ENCODE assay signal across 14 cellular contexts in the genomic region with DNA sequence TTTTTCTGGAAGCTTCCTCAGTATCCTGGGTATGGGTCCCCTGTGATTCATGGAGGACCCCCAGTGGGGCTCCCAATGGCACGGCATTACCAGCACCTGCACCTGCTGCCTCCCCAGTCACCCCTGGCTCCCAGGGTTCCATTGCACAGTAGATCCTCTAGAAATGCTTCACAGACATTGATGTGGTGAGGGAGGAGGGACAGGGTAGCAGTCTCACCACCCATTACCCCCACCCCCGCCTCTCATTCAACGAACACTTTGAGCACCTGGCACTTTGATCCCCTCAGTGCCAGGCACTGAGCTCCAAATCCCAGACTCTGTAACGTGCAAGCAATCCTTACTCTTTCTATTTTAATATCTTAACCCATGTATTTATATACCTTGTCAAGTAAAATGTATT.
"Had no signal": no experiment of that assay in that cellular context is flagged by ENCODE, and none has a peak within 500 bp of the region (broad histone marks: within the 10 kb centered on the region; RNA-seq: fewer than 3 reads in every experiment).

No MANE protein-coding gene starts in this region.

- H3K9me3 ChIP-seq: adrenal gland, tibial artery, uterus had no signal

- H3K27me3 ChIP-seq: adrenal gland, tibial artery, uterus had no signal

- H3K4me3 Mint-ChIP-seq: activated CD8-positive, alpha-beta memory T cell treated with anti-CD3 and anti-CD28 coated beads, Interleukin-2, amount 10 ng/mL, durations not matched to agents 7 days and 5 days; activated T-cell treated with anti-CD3 and anti-CD28 coated beads, Interleukin-2, amount 50 U/mL, for 24 hours; natural killer cell treated with Interleukin-12 subunit alpha and Interleukin-12 subunit beta and Interleukin-15 and Interleukin-18, amount 100 ng/mL, for 72 hours had no signal

- H3K27ac ChIP-seq: epithelial cell of prostate, tibial artery, uterus had no signal

- H3K4me3 ChIP-seq: adrenal gland, tibial artery, uterus had no signal

- DNase-seq: activated CD4-positive, CD25-positive, alpha-beta regulatory T cell; activated CD8-positive, alpha-beta memory T cell treated with anti-CD3 and anti-CD28 coated beads, Interleukin-2, amount 10 ng/mL, durations not matched to agents 7 days and 5 days; activated effector memory CD4-positive, alpha-beta T cell treated with Interleukin-2 at 50 U/mL for 16 hours; activated T-cell treated with anti-CD3 and anti-CD28 coated beads, Interleukin-2, amount 50 U/mL, for 24 hours; adrenal gland; mesenchymal stem cell; posterior cingulate gyrus; retina; stimulated activated naive B cell treated with anti-CD40 and anti-IgM and Interleukin-4, amounts not matched to agents 10 μg/mL and 1 μg/mL and 100 μg/mL, for 72 hours; T-helper 17 cell; tibial artery; uterus had no signal

- H3K27ac Mint-ChIP-seq: activated CD8-positive, alpha-beta memory T cell treated with anti-CD3 and anti-CD28 coated beads, Interleukin-2, amount 10 ng/mL, durations not matched to agents 7 days and 5 days; activated T-cell treated with anti-CD3 and anti-CD28 coated beads, Interleukin-2, amount 50 U/mL, for 24 hours; natural killer cell treated with Interleukin-12 subunit alpha and Interleukin-12 subunit beta and Interleukin-15 and Interleukin-18, amount 100 ng/mL, for 72 hours; T-helper 17 cell had no signal

- H3K36me3 Mint-ChIP-seq: activated CD8-positive, alpha-beta memory T cell treated with anti-CD3 and anti-CD28 coated beads, Interleukin-2, amount 10 ng/mL, durations not matched to agents 7 days and 5 days; natural killer cell treated with Interleukin-12 subunit alpha and Interleukin-12 subunit beta and Interleukin-15 and Interleukin-18, amount 100 ng/mL, for 72 hours; stimulated activated naive B cell treated with anti-CD40 and anti-IgM and Interleukin-4, amounts not matched to agents 10 μg/mL and 1 μg/mL and 100 μg/mL, for 72 hours had no signal

- H3K4me1 ChIP-seq: tibial artery, uterus had no signal

- H3K36me3 ChIP-seq: adrenal gland, tibial artery, uterus had no signal

- H3K9me3 Mint-ChIP-seq: activated T-cell treated with anti-CD3 and anti-CD28 coated beads, Interleukin-2, amount 50 U/mL, for 24 hours; natural killer cell treated with Interleukin-12 subunit alpha and Interleukin-12 subunit beta and Interleukin-15 and Interleukin-18, amount 100 ng/mL, for 72 hours; stimulated activated naive B cell treated with anti-CD40 and anti-IgM and Interleukin-4, amounts not matched to agents 10 μg/mL and 1 μg/mL and 100 μg/mL, for 72 hours had no signal

- H3K27me3 Mint-ChIP-seq: activated T-cell treated with anti-CD3 and anti-CD28 coated beads, Interleukin-2, amount 50 U/mL, for 24 hours; natural killer cell treated with Interleukin-12 subunit alpha and Interleukin-12 subunit beta and Interleukin-15 and Interleukin-18, amount 100 ng/mL, for 72 hours; T-helper 17 cell had no signal
